In genomic region chr3:139320551-139321309, GRCh38 we compare ENCODE assay signal across 16 cellular contexts.
"Had no signal": no experiment of that assay in that cellular context is flagged by ENCODE, and none has a peak within 500 bp of the region (broad histone marks: within the 10 kb centered on the region; RNA-seq: fewer than 3 reads in every experiment).

No MANE protein-coding gene starts in this region.

- H3K36me3 Mint-ChIP-seq: stimulated activated naive B cell treated with anti-CD40 and anti-IgM and Interleukin-4, amounts not matched to agents 10 μg/mL and 1 μg/mL and 100 μg/mL, for 72 hours; type B pancreatic cell had no signal

- H3K9me3 Mint-ChIP-seq: endodermal cell; nephron; stimulated activated naive B cell treated with anti-CD40 and anti-IgM and Interleukin-4, amounts not matched to agents 10 μg/mL and 1 μg/mL and 100 μg/mL, for 72 hours; type B pancreatic cell had no signal

- H3K4me3 ChIP-seq: coronary artery, heart right ventricle, right atrium auricular region, sigmoid colon, skin epidermis, stomach had no signal

- ATAC-seq: foreskin keratinocyte; heart right ventricle; stimulated activated naive B cell treated with anti-CD40 and anti-IgM and Interleukin-4, amounts not matched to agents 10 μg/mL and 1 μg/mL and 100 μg/mL, for 72 hours had no signal

- DNase-seq: effector CD4-positive, alpha-beta T cell; foreskin keratinocyte; heart right ventricle; hypothalamus; kidney glomerular epithelial cell; sigmoid colon; stimulated activated CD4-positive, alpha-beta T cell treated with anti-CD3 and anti-CD28 coated beads, Interleukin-2, amount 100 ng/mL, for 24 hours; stimulated activated CD4-positive, alpha-beta T cell treated with anti-CD3 and anti-CD28 coated beads, Interleukin-4, amount 100 ng/mL, for 4 hours; stimulated activated naive B cell treated with anti-CD40 and anti-IgM and Interleukin-4, amounts not matched to agents 10 μg/mL and 1 μg/mL and 100 μg/mL, for 72 hours; stomach had no signal

- H3K27me3 ChIP-seq: right atrium auricular region had no signal

- H3K36me3 ChIP-seq: heart right ventricle, right atrium auricular region, sigmoid colon, stomach had no signal

- H3K27ac ChIP-seq: coronary artery, foreskin keratinocyte, heart right ventricle, right atrium auricular region, sigmoid colon, skin epidermis, stomach had no signal

- H3K4me1 ChIP-seq: foreskin keratinocyte, heart right ventricle, right atrium auricular region, sigmoid colon, stomach had no signal

- H3K27ac Mint-ChIP-seq: endodermal cell; nephron; stimulated activated naive B cell treated with anti-CD40 and anti-IgM and Interleukin-4, amounts not matched to agents 10 μg/mL and 1 μg/mL and 100 μg/mL, for 72 hours; type B pancreatic cell had no signal

- H3K4me3 Mint-ChIP-seq: endodermal cell; nephron; stimulated activated naive B cell treated with anti-CD40 and anti-IgM and Interleukin-4, amounts not matched to agents 10 μg/mL and 1 μg/mL and 100 μg/mL, for 72 hours; type B pancreatic cell had no signal

- H3K9me3 ChIP-seq: heart right ventricle, right atrium auricular region, sigmoid colon, stomach had no signal

- H3K4me1 Mint-ChIP-seq: endodermal cell; stimulated activated naive B cell treated with anti-CD40 and anti-IgM and Interleukin-4, amounts not matched to agents 10 μg/mL and 1 μg/mL and 100 μg/mL, for 72 hours had no signal
